Comparison of ENCODE assay signal across 9 cellular contexts in genomic region chr21:43942621-43943020, GRCh38.
"Had no signal": no experiment of that assay in that cellular context is flagged by ENCODE, and none has a peak within 500 bp of the region (broad histone marks: within the 10 kb centered on the region; RNA-seq: fewer than 3 reads in every experiment).

No MANE protein-coding gene starts in this region.

- H3K27ac Mint-ChIP-seq: IgD-negative memory B cell had no signal

- H3K9ac ChIP-seq: KMS-11 had no signal

- H3K9me3 Mint-ChIP-seq: IgD-negative memory B cell had no signal

- ATAC-seq: HepG2, K562 had no signal

- H3K36me3 Mint-ChIP-seq: IgD-negative memory B cell had no signal

- FAIRE-seq: HepG2, HTR-8/SVneo, K562 had no signal

- DNase-seq: IMR-90, KBM-7, KG1 had no signal

- H3K27ac ChIP-seq: HL-60, KMS-11 had no signal

- H3K4me3 Mint-ChIP-seq: IgD-negative memory B cell had no signal

- H3K4me2 ChIP-seq: KMS-11 had no signal

- H3K4me3 ChIP-seq: K562 had no signal

- H3K27me3 Mint-ChIP-seq: IgD-negative memory B cell had no signal
